Comparison of ENCODE assay signal across 14 cellular contexts in genomic region chr11:112199101-112199500, GRCh38. TPM values are rescaled to one million over a fixed set of nuclear protein-coding genes. Genes with fewer than 3 reads are reported as not detected.
DNase-seq lines count a peak whose midpoint lies in the region; ATAC-seq, FAIRE-seq and TF ChIP-seq lines count a peak whose summit lies in the region.
"Not testable (repeated sequence)": the region's sequence is repeated elsewhere in the genome, so short reads cannot be mapped to it uniquely, and the experiment has no call there.
"Had no signal": no experiment of that assay in that cellular context is flagged by ENCODE, and none has a peak within 500 bp of the region (broad histone marks: within the 10 kb centered on the region; RNA-seq: fewer than 3 reads in every experiment).

No MANE protein-coding gene starts in this region.

- CTCF ChIA-PET in HEK293 (lab: Yijun Ruan, JAX) = interaction anchor here (0.6 kb wide), 1 partner anchor 86 kb away, joined by 4 read pairs; no protein-coding TSS in a partner anchor
- CTCF ChIA-PET in K562 (lab: Yijun Ruan, JAX; ENCODE audit: low intra/inter-chr PET ratio) = not testable (repeated sequence)

- H3K27ac ChIP-seq in HEK293 (ENCODE audit: extremely low read depth, low read depth, low read length); K562 (ENCODE audit: extremely low read depth, low read depth, low read length): not testable (repeated sequence)

- not testable (repeated sequence) for H3K36me3 ChIP-seq in HEK293 (ENCODE audit: control insufficient read depth in 2 of 2, insufficient read depth in 1 of 2, low read length in 2 of 2); K562 (ENCODE audit: control insufficient read depth, insufficient read depth, low read length)

- H3K9me3 ChIP-seq in HEK293 (ENCODE audit: control insufficient read depth, insufficient read depth, low read depth, low read length); K562 (replicated peaks; ENCODE audit: control insufficient read depth, insufficient read depth, low read depth, low read length): not testable (repeated sequence)

- TF ChIP-seq EP300 in K562 (IDR thresholded peaks at IDR 0.05; ENCODE audit: low read length) = not testable (repeated sequence)

- TF ChIP-seq RAD21 in K562 (CRISPR knock-in tag; conservative IDR thresholded peaks at IDR 0.05 in 1 of 2, IDR thresholded peaks at IDR 0.05 in 1 of 2) = not testable (repeated sequence)

- H3K27me3 ChIP-seq in K562 (ENCODE audit: control insufficient read depth in 2 of 2, insufficient read depth in 2 of 2, low read length in 2 of 2) = not testable (repeated sequence)

- not testable (repeated sequence) for DNase-seq in K562 (ENCODE audit: extremely low read depth in 1 of 4, low spot score in 3 of 4)

- not testable (repeated sequence) for TF ChIP-seq CTCF in HEK293 (tag by site-specific recombination; IDR thresholded peaks at IDR 0.05); K562 (IDR thresholded peaks at IDR 0.05 in 2 of 3, conservative IDR thresholded peaks at IDR 0.05 in 1 of 3; ENCODE audit: insufficient read depth in 2 of 3, low read depth in 1 of 3, low read length in 3 of 3)

- H4K20me1 ChIP-seq in K562 (replicated peaks; ENCODE audit: control insufficient read depth, insufficient read depth, low read length) = not testable (repeated sequence)

- not testable (repeated sequence) for H3K79me2 ChIP-seq in K562 (ENCODE audit: control insufficient read depth, insufficient read depth, low read length)

- not testable (repeated sequence) for H3K4me2 ChIP-seq in K562 (ENCODE audit: insufficient read depth, low read length)

- not testable (repeated sequence) for TF ChIP-seq POLR2A in K562 (conservative IDR thresholded peaks at IDR 0.05)

- H3K9ac ChIP-seq in K562 (ENCODE audit: insufficient read depth in 1 of 2, low read depth in 2 of 2, low read length in 2 of 2) = not testable (repeated sequence)

- 9% methylated on average over 3 of the region's 4 CpGs for WGBS in K562 (ENCODE audit: insufficient coverage, low coverage, missing lambda C conversion rate)

- ATAC-seq in K562 = not testable (repeated sequence)

- H3K4me1 ChIP-seq in HEK293 (ENCODE audit: control insufficient read depth, insufficient read depth, low read length); K562 (replicated peaks in 1 of 2; ENCODE audit: control insufficient read depth in 2 of 2, insufficient read depth in 2 of 2, low read length in 2 of 2): not testable (repeated sequence)

- FAIRE-seq in K562 (lab: Jason Lieb, UNC) = not testable (repeated sequence)

- POLR2A ChIA-PET in HEK293 (lab: Yijun Ruan, JAX) = not testable (repeated sequence)
- POLR2A ChIA-PET in K562 (lab: Yijun Ruan, JAX) = interaction anchor here (1.1 kb wide), 1 partner anchor 9 kb away, joined by 3 read pairs; no protein-coding TSS in a partner anchor

- in situ Hi-C loops in K562 (cut with MboI) = not testable (repeated sequence)

- intact Hi-C loops in K562 (cut with micrococcal nuclease) = not testable (repeated sequence)

- H3K4me3 ChIP-seq in HEK293 (ENCODE audit: low read depth, low read length); K562: not testable (repeated sequence)

- not testable (repeated sequence) for H2AFZ ChIP-seq in K562 (ENCODE audit: low read depth, low read length)

- H3K9me1 ChIP-seq in K562 (ENCODE audit: control insufficient read depth, insufficient read depth, low read length) = not testable (repeated sequence)

- not testable (repeated sequence) for BruUV-seq in K562 (replicated peaks; lab: Mats Ljungman, UMichigan)

TF ChIP-seq in HEK293, 187 proteins besides CTCF, POLR2A, EP300 and RAD21:
- peak; percentile 93 for TF ChIP-seq ZNF146 (tag by site-specific recombination; IDR thresholded peaks at IDR 0.05)

TF ChIP-seq in K562, 482 proteins besides CTCF, POLR2A, EP300 and RAD21:
- TF ChIP-seq ZNF146 (CRISPR knock-in tag; IDR thresholded peaks at IDR 0.05; ENCODE audit: unreplicated experiment) (peak; percentile 73), KDM1A (IDR thresholded peaks at IDR 0.05) (0 out of 4 replicates have a peak, but pooled peaks of 1 of the 2 experiments have one; percentile 11)

RNA-seq across cellular contexts. Expression of gene BCO2, which starts 23.8 kb away (rescaled TPM):
- 0.83 and 5.0 TPM in 2 replicates for total RNA-seq in K562 (2011; cell fraction: chromatin; rRNA removed; ENCODE audit: low replicate concordance)
- total RNA-seq in K562 (2011; cell fraction: nucleolus; rRNA removed) = 0.17 and 1.4 TPM in 2 replicates
- 1.4 and 3.3 TPM in 2 replicates for total RNA-seq in K562 (2011; cell fraction: nucleoplasm; rRNA removed)
- total RNA-seq in K562 (2014; rRNA removed) (0.69 TPM in 1 of 2 replicates, not detected in the other), K562 (2014; rRNA removed; fragmentation: Illumina TruSeq; extraction: Trizol) (0.54 and 1.0 TPM in 2 replicates), K562 (2015; rRNA removed; fragmentation: Illumina TruSeq; extraction: Trizol) (0.91 and 1.4 TPM in 2 replicates), K562 (2021) (0.42 and 0.60 TPM in 2 replicates)
- polyA plus RNA-seq in K562 (2011; rRNA removed) (0.52 and 0.58 TPM in 2 replicates), K562 (2014; fragmentation: Illumina TruSeq; extraction: Trizol) (0.31 and 0.61 TPM in 2 replicates), K562 (2014; fragmentation: Nextera tagmentation; extraction: Ambion mirVana) (under 1 TPM; 0.21 to 0.24 TPM), K562 (2014; rRNA removed) (0.64 and 0.90 TPM in 2 replicates)
- polyA plus RNA-seq in K562 (2011; cell fraction: cytosol; rRNA removed) = 0.09 and 0.15 TPM in 2 replicates
- 0.82 and 2.4 TPM in 2 replicates for polyA plus RNA-seq in K562 (2011; cell fraction: nucleus; rRNA removed)
- polyA plus RNA-seq in K562 (2012) = 0.18 and 1.1 TPM in 2 replicates
- 0.35 and 2.0 TPM in 2 replicates for polyA minus RNA-seq in K562 (2011; rRNA and poly(A)+ RNA removed)
- not detected in 2 replicates for polyA minus RNA-seq in K562 (2011; cell fraction: cytosol; rRNA and poly(A)+ RNA removed)
- polyA minus RNA-seq in K562 (2011; cell fraction: nucleus; rRNA and poly(A)+ RNA removed) = 0.40 and 1.3 TPM in 2 replicates
- polyA plus RNA-seq: CD4-positive, CD25-positive, alpha-beta regulatory T cell had no signal

RNA-seq across cellular contexts. Expression of gene PTS, which starts 27.1 kb away (rescaled TPM):
- total RNA-seq in K562 (2011; cell fraction: chromatin; rRNA removed; ENCODE audit: low replicate concordance) = 29.6 and 90.6 TPM in 2 replicates
- 18.8 and 24.5 TPM in 2 replicates for total RNA-seq in K562 (2011; cell fraction: nucleolus; rRNA removed)
- total RNA-seq in K562 (2011; cell fraction: nucleoplasm; rRNA removed) = 44.4 and 73.2 TPM in 2 replicates
- 36.5 and 41.1 TPM in 2 replicates for total RNA-seq in K562 (2014; rRNA removed)
- total RNA-seq in K562 (2014; rRNA removed; fragmentation: Illumina TruSeq; extraction: Trizol) = 40.3 and 43.0 TPM in 2 replicates
- 28.8 and 31.6 TPM in 2 replicates for total RNA-seq in K562 (2015; rRNA removed; fragmentation: Illumina TruSeq; extraction: Trizol)
- total RNA-seq in K562 (2021) = 31.9 and 38.2 TPM in 2 replicates
- 30.3 and 42.1 TPM in 2 replicates for polyA plus RNA-seq in K562 (2011; rRNA removed)
- polyA plus RNA-seq in K562 (2011; cell fraction: cytosol; rRNA removed) = 11.6 and 22.2 TPM in 2 replicates
- 27.5 and 32.6 TPM in 2 replicates for polyA plus RNA-seq in K562 (2011; cell fraction: nucleus; rRNA removed)
- 18.6 and 33.9 TPM in 2 replicates for polyA plus RNA-seq in K562 (2012)
- 27.1 and 29.8 TPM in 2 replicates for polyA plus RNA-seq in K562 (2014; fragmentation: Illumina TruSeq; extraction: Trizol)
- polyA plus RNA-seq in K562 (2014; fragmentation: Nextera tagmentation; extraction: Ambion mirVana) = 10 to 100 TPM; 70.4 to 72.7 TPM
- polyA plus RNA-seq in K562 (2014; rRNA removed) = 51.9 and 58.9 TPM in 2 replicates
- 19.8 and 26.8 TPM in 2 replicates for polyA minus RNA-seq in K562 (2011; rRNA and poly(A)+ RNA removed)
- polyA minus RNA-seq in K562 (2011; cell fraction: cytosol; rRNA and poly(A)+ RNA removed) = 6.4 and 9.6 TPM in 2 replicates
- 14.0 and 19.3 TPM in 2 replicates for polyA minus RNA-seq in K562 (2011; cell fraction: nucleus; rRNA and poly(A)+ RNA removed)

RNA-seq across cellular contexts. Expression of gene TEX12, which starts 31.9 kb away (rescaled TPM):
- 0.39 and 0.44 TPM in 2 replicates for total RNA-seq in K562 (2011; cell fraction: chromatin; rRNA removed; ENCODE audit: low replicate concordance)
- 0.53 TPM in 1 of 2 replicates, not detected in the other for total RNA-seq in K562 (2011; cell fraction: nucleolus; rRNA removed)
- total RNA-seq in K562 (2011; cell fraction: nucleoplasm; rRNA removed) = 0.37 TPM in 1 of 2 replicates, not detected in the other
- 0.65 TPM in 1 of 2 replicates, not detected in the other for total RNA-seq in K562 (2014; rRNA removed)
- total RNA-seq in K562 (2014; rRNA removed; fragmentation: Illumina TruSeq; extraction: Trizol) = 0.73 and 1.0 TPM in 2 replicates
- 0.45 and 0.91 TPM in 2 replicates for total RNA-seq in K562 (2015; rRNA removed; fragmentation: Illumina TruSeq; extraction: Trizol)
- 0.31 and 0.62 TPM in 2 replicates for total RNA-seq in K562 (2021)
- polyA plus RNA-seq in K562 (2011; rRNA removed) = 0.10 and 0.28 TPM in 2 replicates
- not detected in 2 replicates for polyA plus RNA-seq in K562 (2011; cell fraction: cytosol; rRNA removed)
- not detected in 2 replicates for polyA plus RNA-seq in K562 (2011; cell fraction: nucleus; rRNA removed)
- polyA plus RNA-seq in K562 (2012) = 0.17 TPM in 1 of 2 replicates, not detected in the other
- polyA plus RNA-seq in K562 (2014; fragmentation: Illumina TruSeq; extraction: Trizol) = 0.39 and 0.61 TPM in 2 replicates
- polyA plus RNA-seq in K562 (2014; fragmentation: Nextera tagmentation; extraction: Ambion mirVana) = 1 to 10 TPM; 1.4 to 2.3 TPM
- 0.20 and 0.28 TPM in 2 replicates for polyA plus RNA-seq in K562 (2014; rRNA removed)
- polyA minus RNA-seq in K562 (2011; rRNA and poly(A)+ RNA removed) = not detected in 2 replicates
- not detected in 2 replicates for polyA minus RNA-seq in K562 (2011; cell fraction: cytosol; rRNA and poly(A)+ RNA removed)
- not detected in 2 replicates for polyA minus RNA-seq in K562 (2011; cell fraction: nucleus; rRNA and poly(A)+ RNA removed)
- total RNA-seq: A172; Caco-2; Calu3; CD8-positive, alpha-beta T cell; Daoy had no signal
- polyA plus RNA-seq: A549; BJ; CD14-positive monocyte; CD4-positive, alpha-beta memory T cell; CD8-positive, alpha-beta memory T cell had no signal

RNA-seq across cellular contexts. Expression of gene IL18, which starts 35.2 kb away (rescaled TPM):
- 1.2 and 1.8 TPM in 2 replicates for total RNA-seq in K562 (2011; cell fraction: chromatin; rRNA removed; ENCODE audit: low replicate concordance)
- not detected in 2 replicates for total RNA-seq in K562 (2011; cell fraction: nucleolus; rRNA removed)
- 0.95 and 2.7 TPM in 2 replicates for total RNA-seq in K562 (2011; cell fraction: nucleoplasm; rRNA removed)
- total RNA-seq in K562 (2014; rRNA removed) (3.3 and 5.4 TPM in 2 replicates), K562 (2014; rRNA removed; fragmentation: Illumina TruSeq; extraction: Trizol) (7.9 and 9.0 TPM in 2 replicates), K562 (2015; rRNA removed; fragmentation: Illumina TruSeq; extraction: Trizol) (7.4 and 8.0 TPM in 2 replicates), K562 (2021) (3.5 and 6.0 TPM in 2 replicates)
- polyA plus RNA-seq in K562 (2011; rRNA removed) (2.2 and 4.1 TPM in 2 replicates), K562 (2014; fragmentation: Illumina TruSeq; extraction: Trizol) (10.0 TPM in 2 replicates), K562 (2014; fragmentation: Nextera tagmentation; extraction: Ambion mirVana) (1 to 10 TPM; 5.9 to 6.1 TPM), K562 (2014; rRNA removed) (7.4 and 8.9 TPM in 2 replicates)
- polyA plus RNA-seq in K562 (2011; cell fraction: cytosol; rRNA removed) = 1.1 and 1.9 TPM in 2 replicates
- polyA plus RNA-seq in K562 (2011; cell fraction: nucleus; rRNA removed) = 0.62 and 1.1 TPM in 2 replicates
- polyA plus RNA-seq in K562 (2012) = 8.1 and 30.0 TPM in 2 replicates
- polyA minus RNA-seq in K562 (2011; rRNA and poly(A)+ RNA removed) = 1.2 and 1.6 TPM in 2 replicates
- not detected in 2 replicates for polyA minus RNA-seq in K562 (2011; cell fraction: cytosol; rRNA and poly(A)+ RNA removed)
- polyA minus RNA-seq in K562 (2011; cell fraction: nucleus; rRNA and poly(A)+ RNA removed) = 0.81 and 1.1 TPM in 2 replicates
- total RNA-seq: A673; CD8-positive, alpha-beta memory T cell; CD8-positive, alpha-beta T cell; Daoy had no signal
- polyA plus RNA-seq: CD4-positive, alpha-beta memory T cell; CD4-positive, CD25-positive, alpha-beta regulatory T cell; CD8-positive, alpha-beta memory T cell had no signal
